1 cellular context compared by ENCODE assay signal in the genomic region with DNA sequence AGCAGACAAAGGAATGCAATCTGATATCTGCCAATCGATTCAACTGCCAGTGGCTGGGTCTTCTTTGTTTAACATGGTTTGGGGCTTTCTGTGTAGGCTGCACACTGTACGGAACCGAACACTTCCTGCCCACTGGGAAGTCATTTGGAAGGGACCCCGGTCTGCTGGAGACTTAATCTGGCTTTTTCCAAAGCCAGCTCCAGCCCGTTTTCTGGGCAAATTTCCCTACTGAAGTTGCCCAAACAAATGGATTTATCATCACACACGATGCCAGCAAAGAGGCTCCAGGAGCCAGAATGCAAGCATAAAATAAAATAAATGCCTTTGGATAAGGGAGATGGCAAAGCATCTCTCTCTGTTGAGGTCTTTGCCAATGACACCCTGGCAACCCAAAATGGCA.
TF ChIP-seq lines count a peak whose summit lies in the region.

No MANE protein-coding gene starts in this region.

TF ChIP-seq in H1, 55 proteins besides CTCF, POLR2A, EP300 and RAD21 (continued from another document):
- TF ChIP-seq, protein P1, sequence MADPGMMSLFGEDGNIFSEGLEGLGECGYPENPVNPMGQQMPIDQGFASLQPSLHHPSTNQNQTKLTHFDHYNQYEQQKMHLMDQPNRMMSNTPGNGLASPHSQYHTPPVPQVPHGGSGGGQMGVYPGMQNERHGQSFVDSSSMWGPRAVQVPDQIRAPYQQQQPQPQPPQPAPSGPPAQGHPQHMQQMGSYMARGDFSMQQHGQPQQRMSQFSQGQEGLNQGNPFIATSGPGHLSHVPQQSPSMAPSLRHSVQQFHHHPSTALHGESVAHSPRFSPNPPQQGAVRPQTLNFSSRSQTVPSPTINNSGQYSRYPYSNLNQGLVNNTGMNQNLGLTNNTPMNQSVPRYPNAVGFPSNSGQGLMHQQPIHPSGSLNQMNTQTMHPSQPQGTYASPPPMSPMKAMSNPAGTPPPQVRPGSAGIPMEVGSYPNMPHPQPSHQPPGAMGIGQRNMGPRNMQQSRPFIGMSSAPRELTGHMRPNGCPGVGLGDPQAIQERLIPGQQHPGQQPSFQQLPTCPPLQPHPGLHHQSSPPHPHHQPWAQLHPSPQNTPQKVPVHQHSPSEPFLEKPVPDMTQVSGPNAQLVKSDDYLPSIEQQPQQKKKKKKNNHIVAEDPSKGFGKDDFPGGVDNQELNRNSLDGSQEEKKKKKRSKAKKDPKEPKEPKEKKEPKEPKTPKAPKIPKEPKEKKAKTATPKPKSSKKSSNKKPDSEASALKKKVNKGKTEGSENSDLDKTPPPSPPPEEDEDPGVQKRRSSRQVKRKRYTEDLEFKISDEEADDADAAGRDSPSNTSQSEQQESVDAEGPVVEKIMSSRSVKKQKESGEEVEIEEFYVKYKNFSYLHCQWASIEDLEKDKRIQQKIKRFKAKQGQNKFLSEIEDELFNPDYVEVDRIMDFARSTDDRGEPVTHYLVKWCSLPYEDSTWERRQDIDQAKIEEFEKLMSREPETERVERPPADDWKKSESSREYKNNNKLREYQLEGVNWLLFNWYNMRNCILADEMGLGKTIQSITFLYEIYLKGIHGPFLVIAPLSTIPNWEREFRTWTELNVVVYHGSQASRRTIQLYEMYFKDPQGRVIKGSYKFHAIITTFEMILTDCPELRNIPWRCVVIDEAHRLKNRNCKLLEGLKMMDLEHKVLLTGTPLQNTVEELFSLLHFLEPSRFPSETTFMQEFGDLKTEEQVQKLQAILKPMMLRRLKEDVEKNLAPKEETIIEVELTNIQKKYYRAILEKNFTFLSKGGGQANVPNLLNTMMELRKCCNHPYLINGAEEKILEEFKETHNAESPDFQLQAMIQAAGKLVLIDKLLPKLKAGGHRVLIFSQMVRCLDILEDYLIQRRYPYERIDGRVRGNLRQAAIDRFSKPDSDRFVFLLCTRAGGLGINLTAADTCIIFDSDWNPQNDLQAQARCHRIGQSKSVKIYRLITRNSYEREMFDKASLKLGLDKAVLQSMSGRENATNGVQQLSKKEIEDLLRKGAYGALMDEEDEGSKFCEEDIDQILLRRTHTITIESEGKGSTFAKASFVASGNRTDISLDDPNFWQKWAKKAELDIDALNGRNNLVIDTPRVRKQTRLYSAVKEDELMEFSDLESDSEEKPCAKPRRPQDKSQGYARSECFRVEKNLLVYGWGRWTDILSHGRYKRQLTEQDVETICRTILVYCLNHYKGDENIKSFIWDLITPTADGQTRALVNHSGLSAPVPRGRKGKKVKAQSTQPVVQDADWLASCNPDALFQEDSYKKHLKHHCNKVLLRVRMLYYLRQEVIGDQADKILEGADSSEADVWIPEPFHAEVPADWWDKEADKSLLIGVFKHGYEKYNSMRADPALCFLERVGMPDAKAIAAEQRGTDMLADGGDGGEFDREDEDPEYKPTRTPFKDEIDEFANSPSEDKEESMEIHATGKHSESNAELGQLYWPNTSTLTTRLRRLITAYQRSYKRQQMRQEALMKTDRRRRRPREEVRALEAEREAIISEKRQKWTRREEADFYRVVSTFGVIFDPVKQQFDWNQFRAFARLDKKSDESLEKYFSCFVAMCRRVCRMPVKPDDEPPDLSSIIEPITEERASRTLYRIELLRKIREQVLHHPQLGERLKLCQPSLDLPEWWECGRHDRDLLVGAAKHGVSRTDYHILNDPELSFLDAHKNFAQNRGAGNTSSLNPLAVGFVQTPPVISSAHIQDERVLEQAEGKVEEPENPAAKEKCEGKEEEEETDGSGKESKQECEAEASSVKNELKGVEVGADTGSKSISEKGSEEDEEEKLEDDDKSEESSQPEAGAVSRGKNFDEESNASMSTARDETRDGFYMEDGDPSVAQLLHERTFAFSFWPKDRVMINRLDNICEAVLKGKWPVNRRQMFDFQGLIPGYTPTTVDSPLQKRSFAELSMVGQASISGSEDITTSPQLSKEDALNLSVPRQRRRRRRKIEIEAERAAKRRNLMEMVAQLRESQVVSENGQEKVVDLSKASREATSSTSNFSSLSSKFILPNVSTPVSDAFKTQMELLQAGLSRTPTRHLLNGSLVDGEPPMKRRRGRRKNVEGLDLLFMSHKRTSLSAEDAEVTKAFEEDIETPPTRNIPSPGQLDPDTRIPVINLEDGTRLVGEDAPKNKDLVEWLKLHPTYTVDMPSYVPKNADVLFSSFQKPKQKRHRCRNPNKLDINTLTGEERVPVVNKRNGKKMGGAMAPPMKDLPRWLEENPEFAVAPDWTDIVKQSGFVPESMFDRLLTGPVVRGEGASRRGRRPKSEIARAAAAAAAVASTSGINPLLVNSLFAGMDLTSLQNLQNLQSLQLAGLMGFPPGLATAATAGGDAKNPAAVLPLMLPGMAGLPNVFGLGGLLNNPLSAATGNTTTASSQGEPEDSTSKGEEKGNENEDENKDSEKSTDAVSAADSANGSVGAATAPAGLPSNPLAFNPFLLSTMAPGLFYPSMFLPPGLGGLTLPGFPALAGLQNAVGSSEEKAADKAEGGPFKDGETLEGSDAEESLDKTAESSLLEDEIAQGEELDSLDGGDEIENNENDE (IDR thresholded peaks at IDR 0.05; ENCODE audit: insufficient replicate concordance, low read length): no peak
- TF ChIP-seq HDAC6 (IDR thresholded peaks at IDR 0.05; ENCODE audit: low read depth, low read length) (no peak), RXRA (IDR thresholded peaks at IDR 0.05; ENCODE audit: insufficient read depth, low read depth, low read length) (no peak), ATF2 (IDR thresholded peaks at IDR 0.05; ENCODE audit: low read length) (no peak), MAFK (IDR thresholded peaks at IDR 0.05; ENCODE audit: low read depth, low read length) (no peak), BCL11A (IDR thresholded peaks at IDR 0.05; ENCODE audit: low read depth in 2 of 2, low read length in 2 of 2) (no peak), SIRT6 (IDR thresholded peaks at IDR 0.05; ENCODE audit: low read length) (no peak), BACH1 (IDR thresholded peaks at IDR 0.05; ENCODE audit: low read length) (no peak), ASH2L (IDR thresholded peaks at IDR 0.05; ENCODE audit: low read length) (no peak), RNF2 (IDR thresholded peaks at IDR 0.05; ENCODE audit: borderline replicate concordance, low read depth, low read length, missing control alignments, poor library complexity, severe bottlenecking) (no peak)
- TF ChIP-seq, protein P2, sequence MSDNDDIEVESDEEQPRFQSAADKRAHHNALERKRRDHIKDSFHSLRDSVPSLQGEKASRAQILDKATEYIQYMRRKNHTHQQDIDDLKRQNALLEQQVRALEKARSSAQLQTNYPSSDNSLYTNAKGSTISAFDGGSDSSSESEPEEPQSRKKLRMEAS (IDR thresholded peaks at IDR 0.05): no peak
